37 cellular contexts compared by ENCODE assay signal in the genomic region with DNA sequence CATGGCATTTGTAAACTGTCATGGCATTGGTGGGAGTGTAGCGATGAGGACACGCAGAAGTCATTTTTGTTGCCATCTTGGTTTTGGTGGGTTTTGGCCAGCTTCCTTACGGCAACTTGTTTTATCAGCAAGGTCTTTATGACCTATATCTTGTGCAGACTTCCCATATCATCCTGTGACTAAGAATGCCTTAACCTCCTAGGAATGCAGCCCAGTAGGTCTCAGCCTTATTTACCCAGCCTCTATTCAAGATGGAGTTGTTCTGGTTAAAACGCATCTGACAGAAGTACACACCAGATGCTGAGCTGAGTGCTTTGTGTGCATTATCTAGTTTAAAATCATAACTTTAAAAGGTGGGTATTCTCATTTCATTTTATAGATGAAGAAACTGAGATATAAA.
"Had no signal": no experiment of that assay in that cellular context is flagged by ENCODE, and none has a peak within 500 bp of the region (broad histone marks: within the 10 kb centered on the region; RNA-seq: fewer than 3 reads in every experiment).

No MANE protein-coding gene starts in this region.

- H3K9me3 Mint-ChIP-seq: activated CD4-positive, alpha-beta memory T cell treated with anti-CD3 and anti-CD28 coated beads, Interleukin-2, amount 10 ng/mL, durations not matched to agents 7 days and 5 days had no signal

- H3K9me3 ChIP-seq: MG63 had no signal

- H3K4me2 ChIP-seq: PC-9 had no signal

- H3K36me3 ChIP-seq: brain microvascular endothelial cell, MG63, WERI-Rb-1 had no signal

- H3K4me1 Mint-ChIP-seq: activated CD4-positive, alpha-beta memory T cell treated with anti-CD3 and anti-CD28 coated beads, Interleukin-2, amount 10 ng/mL, durations not matched to agents 7 days and 5 days; activated CD8-positive, alpha-beta memory T cell treated with anti-CD3 and anti-CD28 coated beads, Interleukin-2, amount 10 ng/mL, durations not matched to agents 7 days and 5 days; activated naive CD4-positive, alpha-beta T cell treated with anti-CD3 and anti-CD28 coated beads, Interleukin-2, amount 10 ng/mL, durations not matched to agents 7 days and 5 days; activated naive CD8-positive, alpha-beta T cell treated with anti-CD3 and anti-CD28 coated beads, Interleukin-2, amount 50 U/mL, for 24 hours; IgD-negative memory B cell; T-cell; T-helper 17 cell had no signal

- H3K27me3 ChIP-seq: brain microvascular endothelial cell, MG63 had no signal

- H3K4me3 Mint-ChIP-seq: activated CD4-positive, alpha-beta memory T cell treated with anti-CD3 and anti-CD28 coated beads, Interleukin-2, amount 10 ng/mL, durations not matched to agents 7 days and 5 days; activated CD8-positive, alpha-beta memory T cell treated with anti-CD3 and anti-CD28 coated beads, Interleukin-2, amount 10 ng/mL, durations not matched to agents 7 days and 5 days; activated naive CD4-positive, alpha-beta T cell treated with anti-CD3 and anti-CD28 coated beads, Interleukin-2, amount 10 ng/mL, durations not matched to agents 7 days and 5 days; activated naive CD8-positive, alpha-beta T cell; activated naive CD8-positive, alpha-beta T cell treated with anti-CD3 and anti-CD28 coated beads, Interleukin-2, amount 50 U/mL, for 24 hours; IgD-negative memory B cell; T-cell; T-helper 17 cell had no signal

- FAIRE-seq: RCC 7860 had no signal

- H3K27ac ChIP-seq: brain microvascular endothelial cell, PC-9, RWPE1, WERI-Rb-1 had no signal

- ATAC-seq: activated CD8-positive, alpha-beta memory T cell treated with anti-CD3 and anti-CD28 coated beads, Interleukin-2, amount 10 ng/mL, durations not matched to agents 7 days and 5 days; activated naive CD8-positive, alpha-beta T cell treated with anti-CD3 and anti-CD28 coated beads, Interleukin-2, amount 50 U/mL, for 24 hours; Right ventricle myocardium inferior; SK-N-SH treated with all-trans-retinoic acid at 6 μM for 48 hours; T-cell; T-helper 17 cell had no signal

- DNase-seq: activated CD4-positive, alpha-beta memory T cell treated with anti-CD3 and anti-CD28 coated beads, Interleukin-2, amount 10 ng/mL, durations not matched to agents 7 days and 5 days; activated CD4-positive, alpha-beta T cell treated with anti-CD3 and anti-CD28 coated beads for 1 hour; activated CD4-positive, alpha-beta T cell treated with anti-CD3 and anti-CD28 coated beads for 48 hours; activated CD4-positive, CD25-positive, alpha-beta regulatory T cell; activated CD8-positive, alpha-beta memory T cell treated with anti-CD3 and anti-CD28 coated beads for 24 hours; activated CD8-positive, alpha-beta memory T cell treated with anti-CD3 and anti-CD28 coated beads, Interleukin-2, amount 10 ng/mL, durations not matched to agents 7 days and 5 days; activated CD8-positive, alpha-beta memory T cell treated with anti-CD3 and anti-CD28 coated beads, Interleukin-2, amount 50 U/mL, for 48 hours; activated effector memory CD4-positive, alpha-beta T cell treated with Interleukin-2 at 50 U/mL for 16 hours; activated naive CD4-positive, alpha-beta T cell treated with anti-CD3 and anti-CD28 coated beads, Interleukin-2, amount 10 ng/mL, durations not matched to agents 7 days and 5 days; activated naive CD8-positive, alpha-beta T cell treated with anti-CD3 and anti-CD28 coated beads, Interleukin-2, amount 50 U/mL, for 24 hours; activated T-cell treated with anti-CD3 and anti-CD28 coated beads, Interleukin-2, amount 50 U/mL, for 48 hours; anterior cingulate cortex; brain microvascular endothelial cell; Kasumi-1; KG1; MG63; NCI-H1048; NCI-H1105 treated with DMSO at 0.1 percent for 48 hours; NCI-H1436 treated with DMSO at 0.1 percent for 48 hours; NCI-H1694 treated with DMSO at 0.1 percent for 48 hours; NCI-H2029; NCI-H345; NCI-H524 treated with DMSO at 0.1 percent for 48 hours; NCI-H748 treated with DMSO at 0.1 percent for 48 hours; NK-92 treated with Interleukin-12 subunit alpha and Interleukin-12 subunit beta, amount 100 ng/mL, for 24 hours; SIG-M5; T-cell; T-helper 17 cell; T-helper 9 cell; WERI-Rb-1 had no signal

- H3K27ac Mint-ChIP-seq: activated CD4-positive, alpha-beta memory T cell treated with anti-CD3 and anti-CD28 coated beads, Interleukin-2, amount 10 ng/mL, durations not matched to agents 7 days and 5 days; activated CD8-positive, alpha-beta memory T cell treated with anti-CD3 and anti-CD28 coated beads, Interleukin-2, amount 10 ng/mL, durations not matched to agents 7 days and 5 days; activated naive CD4-positive, alpha-beta T cell treated with anti-CD3 and anti-CD28 coated beads, Interleukin-2, amount 10 ng/mL, durations not matched to agents 7 days and 5 days; activated naive CD8-positive, alpha-beta T cell; activated naive CD8-positive, alpha-beta T cell treated with anti-CD3 and anti-CD28 coated beads, Interleukin-2, amount 50 U/mL, for 24 hours; IgD-negative memory B cell; T-cell; T-helper 17 cell had no signal

- H2AFZ ChIP-seq: PC-9 had no signal

- H3K27me3 Mint-ChIP-seq: activated CD4-positive, alpha-beta memory T cell treated with anti-CD3 and anti-CD28 coated beads, Interleukin-2, amount 10 ng/mL, durations not matched to agents 7 days and 5 days; activated CD8-positive, alpha-beta memory T cell treated with anti-CD3 and anti-CD28 coated beads, Interleukin-2, amount 10 ng/mL, durations not matched to agents 7 days and 5 days; activated naive CD4-positive, alpha-beta T cell treated with anti-CD3 and anti-CD28 coated beads, Interleukin-2, amount 10 ng/mL, durations not matched to agents 7 days and 5 days; IgD-negative memory B cell; T-cell; T-helper 17 cell had no signal

- H3K4me3 ChIP-seq: MG63, PC-9 had no signal

- H3K36me3 Mint-ChIP-seq: activated CD8-positive, alpha-beta memory T cell treated with anti-CD3 and anti-CD28 coated beads, Interleukin-2, amount 10 ng/mL, durations not matched to agents 7 days and 5 days; activated naive CD4-positive, alpha-beta T cell treated with anti-CD3 and anti-CD28 coated beads, Interleukin-2, amount 10 ng/mL, durations not matched to agents 7 days and 5 days; activated naive CD8-positive, alpha-beta T cell; IgD-negative memory B cell; T-cell had no signal
